ENCODE assay signal across 12 cellular contexts in genomic region chr1:161915051-161915503, GRCh38.
DNase-seq lines count a peak whose midpoint lies in the region; ATAC-seq and TF ChIP-seq lines count a peak whose summit lies in the region.
"Had no signal": no experiment of that assay in that cellular context is flagged by ENCODE, and none has a peak within 500 bp of the region (broad histone marks: within the 10 kb centered on the region; RNA-seq: fewer than 3 reads in every experiment).

No MANE protein-coding gene starts in this region.

- H3K27ac Mint-ChIP-seq in HFFc6 = no peak overlapping the region
- H3K27ac Mint-ChIP-seq: immature natural killer cell had no signal

- H3K36me3 ChIP-seq in H7 (replicated peaks; ENCODE audit: control insufficient read depth, insufficient read depth, low read length) = no peaks in the 10 kb centered on the region

- no peaks in the 10 kb centered on the region for H3K9me3 Mint-ChIP-seq in HFFc6
- H3K9me3 Mint-ChIP-seq: immature natural killer cell had no signal

- H3K36me3 Mint-ChIP-seq in HFFc6 (ENCODE audit: low read depth) = no peaks in the 10 kb centered on the region; the same call in 1 of the 2 replicates

- no peak overlapping the region for H3K4me3 Mint-ChIP-seq in HFFc6
- H3K4me3 Mint-ChIP-seq: immature natural killer cell had no signal

- no peak overlapping the region for H3K4me3 ChIP-seq in H7 (ENCODE audit: insufficient read depth, low read depth, low read length)
- H3K4me3 ChIP-seq: PC-9 had no signal

- ATAC-seq in GM19025 (IDR thresholded peaks at IDR 0.05; ENCODE audit: low read depth, unreplicated experiment) (peak; percentile 53), HG02571 (IDR thresholded peaks at IDR 0.05; ENCODE audit: unreplicated experiment) (peak; percentile 53)

- H3K27me3 Mint-ChIP-seq in HFFc6 (ENCODE audit: insufficient read depth) = no peaks in the 10 kb centered on the region

- H3K4me1 Mint-ChIP-seq in HFFc6 (ENCODE audit: low read depth) = peaks cover 23% of the 10 kb centered on the region

- peak; percentile 18 for DNase-seq in HK-2 (ENCODE audit: unreplicated experiment)
- DNase-seq in stimulated activated CD4-positive, alpha-beta T cell treated with anti-CD3 and anti-CD28 coated beads, Interleukin-2, amount 100 ng/mL, for 4 hours (ENCODE audit: low read depth) = peak; percentile 24
- no peak for DNase-seq in HFFc6
- no peak for DNase-seq in SW 1271 (lab: John Stamatoyannopoulos, UW)
- DNase-seq in HPDE6-E6E7 (ENCODE audit: extremely low spot score) = no peak
- DNase-seq in H7 = no peak
- DNase-seq: immature natural killer cell; nucleus accumbens; PC-9; stimulated activated naive CD4-positive, alpha-beta T cell had no signal

- TF ChIP-seq CTCF in HFFc6 (IDR thresholded peaks at IDR 0.05) = no peak

- no peaks in the 10 kb centered on the region for H3K27me3 ChIP-seq in H7 (ENCODE audit: control insufficient read depth, insufficient read depth, low read length)

Comparison
In these comparisons a context has a peak if more than half of its experiments do, and no peak if none do; other contexts are left out.
1. DNase-seq: peak in HK-2 (single experiment) and stimulated activated CD4-positive, alpha-beta T cell treated with anti-CD3 and anti-CD28 coated beads, Interleukin-2, amount 100 ng/mL, for 4 hours (single experiment); none in HFFc6 (single experiment), SW 1271 (0 of 2), HPDE6-E6E7 (single experiment) and H7 (single experiment).